In the genomic region with DNA sequence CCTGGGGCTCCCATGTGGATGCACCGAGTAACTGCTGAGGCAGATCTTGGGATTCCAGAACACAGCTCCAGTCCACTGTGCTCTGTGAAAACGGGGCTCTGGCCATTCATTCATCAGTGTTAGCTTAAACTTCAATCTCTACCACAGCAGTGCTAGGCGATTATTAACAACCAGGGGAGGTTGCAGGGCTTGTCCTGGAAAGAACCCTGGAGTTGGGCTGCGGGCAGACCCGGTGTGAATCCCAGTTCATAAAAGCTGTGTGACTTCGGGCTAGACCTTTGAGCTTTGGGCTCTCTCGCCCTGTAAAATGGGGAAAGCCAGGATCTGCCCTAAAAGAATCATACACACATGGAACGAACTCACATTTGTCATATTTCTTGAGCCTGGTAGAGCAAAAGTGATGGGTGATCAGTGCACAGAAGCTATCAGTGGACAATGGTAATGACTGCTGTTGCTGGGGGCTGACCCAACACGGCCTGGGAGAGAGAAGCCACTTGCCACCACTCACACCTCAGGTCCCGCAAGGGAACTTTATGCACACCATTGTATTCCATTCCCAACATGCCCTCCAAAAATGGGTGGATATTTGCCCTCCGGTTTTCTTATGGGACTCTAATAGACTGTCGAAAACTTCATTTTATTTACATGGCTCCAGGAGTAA, we compare ENCODE assay signal across 26 cellular contexts. TPM values are rescaled to one million over a fixed set of nuclear protein-coding genes. Genes with fewer than 3 reads are reported as not detected.
"Had no signal": no experiment of that assay in that cellular context is flagged by ENCODE, and none has a peak within 500 bp of the region (broad histone marks: within the 10 kb centered on the region; RNA-seq: fewer than 3 reads in every experiment).

No MANE protein-coding gene starts in this region.

- H3K27me3 ChIP-seq: dorsolateral prefrontal cortex, right atrium auricular region, tibial nerve had no signal

- H3K27ac Mint-ChIP-seq: activated CD4-positive, alpha-beta T cell treated with anti-CD3 and anti-CD28 coated beads, Interleukin-2, amount 10 ng/mL, durations not matched to agents 24 days and 14 days; activated naive CD4-positive, alpha-beta T cell treated with anti-CD3 and anti-CD28 coated beads for 36 hours; brain had no signal

- H3K4me1 ChIP-seq: right atrium auricular region, tibial nerve had no signal

- ATAC-seq: activated T-cell treated with anti-CD3 and anti-CD28 coated beads, Interleukin-2, amount 50 U/mL, for 4 hours; left ventricle myocardium superior; naive thymus-derived CD8-positive, alpha-beta T cell; stimulated activated naive CD8-positive, alpha-beta T cell treated with anti-CD3 and anti-CD28 coated beads, Interleukin-15, Interleukin-2, amounts not matched to agents 100 U/mL and 50 U/mL, for 24 hours had no signal

- H3K4me1 Mint-ChIP-seq: activated CD4-positive, alpha-beta T cell treated with anti-CD3 and anti-CD28 coated beads, Interleukin-2, amount 10 ng/mL, durations not matched to agents 24 days and 14 days; brain; naive thymus-derived CD8-positive, alpha-beta T cell had no signal

- FAIRE-seq: colon, frontal cortex, keratinocyte had no signal

- DNase-seq: activated CD4-positive, alpha-beta T cell treated with anti-CD3 and anti-CD28 coated beads, Interleukin-2, amount 10 ng/mL, durations not matched to agents 24 days and 14 days; activated CD4-positive, CD25-positive, alpha-beta regulatory T cell; activated CD8-positive, alpha-beta memory T cell treated with anti-CD3 and anti-CD28 coated beads, Interleukin-2, amount 50 U/mL, for 4 hours; activated naive CD4-positive, alpha-beta T cell treated with anti-CD3 and anti-CD28 coated beads for 36 hours; activated T-cell treated with anti-CD3 and anti-CD28 coated beads, Interleukin-2, amount 50 U/mL, for 4 hours; anterior cingulate cortex; central memory CD4-positive, alpha-beta T cell; dorsolateral prefrontal cortex; hypothalamus; left ventricle myocardium superior; naive thymus-derived CD8-positive, alpha-beta T cell; occipital lobe; stimulated activated CD4-positive, alpha-beta T cell treated with anti-CD3 and anti-CD28 coated beads, Interleukin-2, amount 100 ng/mL, for 24 hours; stimulated activated naive CD8-positive, alpha-beta T cell treated with anti-CD3 and anti-CD28 coated beads, Interleukin-15, Interleukin-2, amounts not matched to agents 100 U/mL and 50 U/mL, for 24 hours; substantia nigra; T1000 had no signal

- H3K27me3 Mint-ChIP-seq: activated CD4-positive, alpha-beta T cell treated with anti-CD3 and anti-CD28 coated beads, Interleukin-2, amount 10 ng/mL, durations not matched to agents 24 days and 14 days; brain; naive thymus-derived CD8-positive, alpha-beta T cell had no signal

- H3K4me3 Mint-ChIP-seq: activated CD4-positive, alpha-beta T cell treated with anti-CD3 and anti-CD28 coated beads, Interleukin-2, amount 10 ng/mL, durations not matched to agents 24 days and 14 days; activated naive CD4-positive, alpha-beta T cell treated with anti-CD3 and anti-CD28 coated beads for 36 hours; activated T-cell treated with anti-CD3 and anti-CD28 coated beads, Interleukin-2, amount 50 U/mL, for 4 hours; brain; naive thymus-derived CD8-positive, alpha-beta T cell had no signal

- H3K27ac ChIP-seq: right atrium auricular region, tibial nerve had no signal

- H3K4me3 ChIP-seq: dorsolateral prefrontal cortex, right atrium auricular region, tibial nerve had no signal

RNA-seq across cellular contexts. Expression of gene CRYBB3, which starts 15.6 kb away (rescaled TPM):
- total RNA-seq: activated naive CD4-positive, alpha-beta T cell treated with anti-CD3 and anti-CD28 coated beads for 36 hours; frontal cortex; left ventricle myocardium superior; mesenteric fat pad; naive thymus-derived CD8-positive, alpha-beta T cell; occipital lobe; posterior vena cava; right atrium auricular region; skeletal muscle tissue; T-helper 1 cell treated with Interleukin-12 subunit alpha and Interleukin-12 subunit beta and Interleukin-4 antibody, amounts not matched to agents 30 ng/mL and 1 ng/mL, for 36 hours; tibial nerve had no signal
- polyA plus RNA-seq: keratinocyte; naive thymus-derived CD8-positive, alpha-beta T cell had no signal

RNA-seq across cellular contexts. Expression of gene CRYBB2, which starts 35.4 kb away (rescaled TPM):
- total RNA-seq: activated CD4-positive, alpha-beta T cell treated with anti-CD3 and anti-CD28 coated beads, Interleukin-2, amount 10 ng/mL, durations not matched to agents 24 days and 14 days; activated naive CD4-positive, alpha-beta T cell treated with anti-CD3 and anti-CD28 coated beads for 36 hours; frontal cortex; left ventricle myocardium superior; mesenteric fat pad; naive thymus-derived CD8-positive, alpha-beta T cell; occipital lobe; posterior vena cava; right atrium auricular region; skeletal muscle tissue; T-helper 1 cell treated with Interleukin-12 subunit alpha and Interleukin-12 subunit beta and Interleukin-4 antibody, amounts not matched to agents 30 ng/mL and 1 ng/mL, for 36 hours; tibial nerve had no signal
- polyA plus RNA-seq: naive thymus-derived CD8-positive, alpha-beta T cell had no signal
